Comparison of ENCODE assay signal across 8 cellular contexts in the genomic region with DNA sequence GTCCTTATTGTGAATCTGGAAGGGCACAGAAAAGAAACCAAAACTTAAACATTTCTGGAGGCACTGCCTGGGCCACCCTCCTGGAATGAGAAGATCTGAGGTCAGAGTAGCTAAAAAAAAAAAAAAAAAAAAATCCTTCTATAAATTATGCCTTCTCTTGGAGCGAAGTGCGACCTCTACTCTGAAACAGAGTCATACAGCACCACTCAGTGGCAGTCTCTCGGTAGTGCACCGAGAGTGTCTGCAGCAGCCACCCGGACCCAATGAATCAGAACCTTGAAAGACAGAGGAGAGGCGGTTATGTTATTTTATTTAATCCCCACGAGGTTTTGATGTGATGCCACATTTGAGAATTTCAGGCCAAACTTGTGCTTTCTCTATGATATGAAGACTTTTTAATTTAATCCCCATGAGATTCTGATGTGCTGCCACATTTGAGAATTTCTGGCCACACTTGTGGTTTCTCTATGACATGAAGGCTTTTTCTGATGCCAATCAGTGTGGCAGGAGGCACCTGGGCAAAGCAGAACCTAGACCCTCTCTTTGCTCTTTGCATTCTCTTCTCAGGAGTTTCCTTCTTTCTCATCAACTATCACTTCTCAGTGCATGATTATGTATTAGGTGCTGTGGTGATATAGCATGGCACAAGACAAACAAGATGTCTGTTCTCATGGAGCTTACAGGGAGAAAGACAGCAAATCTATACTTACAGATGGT. TPM values are rescaled to one million over a fixed set of nuclear protein-coding genes. Genes with fewer than 3 reads are reported as not detected.
DNase-seq lines count a peak whose midpoint lies in the region; ATAC-seq, FAIRE-seq and TF ChIP-seq lines count a peak whose summit lies in the region.

No MANE protein-coding gene starts in this region.

- H3K4me3 ChIP-seq in NB4 (ENCODE audit: low read depth, low read length) (no peak overlapping the region), HepG2 (replicated peaks in 1 of 3; ENCODE audit: insufficient read depth in 1 of 3, low read depth in 2 of 3, low read length in 3 of 3) (no peak overlapping the region)

- no peaks in the 10 kb centered on the region for H4K20me1 ChIP-seq in HepG2 (ENCODE audit: insufficient read depth, low read length)

- DNase-seq in stimulated activated naive CD4-positive, alpha-beta T cell (lab: John Stamatoyannopoulos, UW) = peak in 5 of 6 experiments; percentile 0 to 3 (median 1)
- no peak for DNase-seq in stimulated activated naive CD4-positive, alpha-beta T cell treated with Interleukin-2 at 50 U/mL for 16 hours (lab: John Stamatoyannopoulos, UW)
- DNase-seq in NB4 (ENCODE audit: low read depth) (peak; percentile 46), chondrocyte (ENCODE audit: low spot score) (no peak), HepG2 (ENCODE audit: low spot score) (peak; percentile 4), NK-92 (lab: John Stamatoyannopoulos, UW; ENCODE audit: unreplicated experiment) (no peak)
- peak; percentile 19 for DNase-seq in stimulated activated CD8-positive, alpha-beta memory T cell treated with anti-CD3 and anti-CD28 coated beads, Interleukin-4, amount 100 ng/mL, for 24 hours (ENCODE audit: low read depth)

- H3K36me3 ChIP-seq in HepG2 (replicated peaks in 1 of 2; ENCODE audit: control insufficient read depth in 1 of 2, insufficient read depth in 2 of 2, low read length in 2 of 2) = no peaks in the 10 kb centered on the region

- no peak overlapping the region for H2AFZ ChIP-seq in HepG2 (ENCODE audit: low read length)

- peak; percentile 70 for ATAC-seq in HepG2

- no peaks in the 10 kb centered on the region for H3K79me2 ChIP-seq in HepG2 (ENCODE audit: insufficient read depth, low read length)

- peaks cover 3% of the 10 kb centered on the region for H3K9me3 Mint-ChIP-seq in chondrocyte (ENCODE audit: low read depth)

- H3K4me2 ChIP-seq in HepG2 (ENCODE audit: low read depth, low read length) = no peak overlapping the region

- no peaks in the 10 kb centered on the region for H3K4me1 ChIP-seq in HepG2 (ENCODE audit: insufficient read depth, low read length)

- TF ChIP-seq CTCF in NB4 (IDR thresholded peaks at IDR 0.05; ENCODE audit: low read depth, low read length) (peak; percentile 56), chondrocyte (IDR thresholded peaks at IDR 0.05) (peak; percentile 80), HepG2 (CRISPR knock-in tag; IDR thresholded peaks at IDR 0.05) (peak; percentile 63)

- no peak overlapping the region for H3K9ac ChIP-seq in HepG2 (ENCODE audit: insufficient read depth, low read depth, low read length)

- peak; percentile 3 for FAIRE-seq in TTC549 (lab: Jason Lieb, UNC)
- FAIRE-seq in HepG2 (lab: Jason Lieb, UNC) = peak; percentile 60

- TF ChIP-seq RAD21 in HepG2 (CRISPR knock-in tag; IDR thresholded peaks at IDR 0.05) = peak; percentile 29; the same call in 1 of the 2 replicates

- H3K27ac ChIP-seq in HepG2 (ENCODE audit: extremely low read length, insufficient read depth, low read length) = no peak overlapping the region

- H3K27ac Mint-ChIP-seq in chondrocyte (ENCODE audit: unreplicated experiment) = no peak overlapping the region

- CTCF ChIA-PET in HepG2 (lab: Yijun Ruan, JAX; ENCODE audit: low intra/inter-chr PET ratio, low total read pairs) = interaction anchor here (0.9 to 2.6 kb wide), 4 partner anchors 62 to 228 kb away, joined by 3 to 12 read pairs (median 4); no protein-coding TSS in a partner anchor

- no peak for TF ChIP-seq POLR2A in NB4 (IDR thresholded peaks at IDR 0.05; ENCODE audit: extremely low read depth, insufficient read length)
- TF ChIP-seq POLR2A in HepG2 (IDR thresholded peaks at IDR 0.05; ENCODE audit: insufficient read depth in 1 of 2, low read depth in 2 of 2, low read length in 2 of 2) = no peak

- no peaks in the 10 kb centered on the region for H3K36me3 Mint-ChIP-seq in chondrocyte (ENCODE audit: low read depth)

- WGBS in HepG2 (ENCODE audit: low lambda C conversion rate) = 1% methylated on average over 7 of the region's 7 CpGs

- no peaks in the 10 kb centered on the region for H3K9me3 ChIP-seq in HepG2 (ENCODE audit: low read length)

- H3K27me3 ChIP-seq in HepG2 (ENCODE audit: control insufficient read depth in 1 of 2, insufficient read depth in 2 of 2, low read length in 2 of 2) = no peaks in the 10 kb centered on the region

- no TSS peak for BruUV-seq in HepG2 (replicated peaks; lab: Mats Ljungman, UMichigan)

- no peaks in the 10 kb centered on the region for H3K27me3 Mint-ChIP-seq in chondrocyte (ENCODE audit: low read depth)

- intact Hi-C loops in HepG2 (cut with micrococcal nuclease; ENCODE audit: unreplicated experiment) = loop anchor here (1.0 kb wide), 2 partner anchors 62 to 220 kb away; no protein-coding TSS in a partner anchor

- no peak for TF ChIP-seq EP300 in HepG2 (IDR thresholded peaks at IDR 0.05; ENCODE audit: low read depth in 2 of 2, low read length in 2 of 2)
- TF ChIP-seq EP300 in HepG2 (CRISPR knock-in tag; IDR thresholded peaks at IDR 0.05; ENCODE audit: borderline replicate concordance) = no peak

- in situ Hi-C loops in HepG2 (cut with HindIII; ENCODE audit: extremely low pct_ligation_motif_present, low pct_unique_long_range_greater_than_20kb) = loop anchor here (10.0 kb wide), 1 partner anchor 222 kb away; no protein-coding TSS in a partner anchor

- POLR2A ChIA-PET in HepG2 (lab: Yijun Ruan, JAX) = interaction anchor here (1.1 kb wide), 1 partner anchor 228 kb away, joined by 4 read pairs; no protein-coding TSS in a partner anchor

- peaks cover 7% of the 10 kb centered on the region for H3K4me1 Mint-ChIP-seq in chondrocyte (ENCODE audit: low read depth)

- no peak overlapping the region for H3K4me3 Mint-ChIP-seq in chondrocyte (ENCODE audit: unreplicated experiment)

TF ChIP-seq in HepG2, 621 proteins besides CTCF, POLR2A, EP300 and RAD21:
- TF ChIP-seq STAG1 (CRISPR knock-in tag; IDR thresholded peaks at IDR 0.05) (peak; percentile 71), MED1 (CRISPR knock-in tag; IDR thresholded peaks at IDR 0.05) (no peak), SMC3 (IDR thresholded peaks at IDR 0.05; ENCODE audit: low read length) (peak; percentile 78)

RNA-seq across cellular contexts. Expression of gene CT47C1, which starts 5.6 kb away (rescaled TPM):
- total RNA-seq in chondrocyte (not detected in 3 replicates), HepG2 (2016; rRNA removed; fragmentation: Illumina TruSeq; extraction: Trizol) (not detected in 2 replicates)
- not detected in 2 replicates for total RNA-seq in HepG2 (2016; cell fraction: cytosol; rRNA removed; fragmentation: Illumina TruSeq; extraction: Trizol; ENCODE audit: low read depth)
- not detected in 2 replicates for total RNA-seq in HepG2 (2016; cell fraction: insoluble cytoplasmic fraction; rRNA removed; fragmentation: Illumina TruSeq; extraction: Trizol)
- not detected in 2 replicates for total RNA-seq in HepG2 (2016; cell fraction: membrane; rRNA removed; fragmentation: Illumina TruSeq; extraction: Trizol)
- not detected in 2 replicates for total RNA-seq in HepG2 (2016; cell fraction: nucleus; rRNA removed; fragmentation: Illumina TruSeq; extraction: Trizol)
- not detected in 2 replicates for polyA plus RNA-seq in HepG2 (2011; rRNA removed)
- not detected in 2 replicates for polyA plus RNA-seq in HepG2 (2011; cell fraction: cytosol; rRNA removed)
- not detected in 2 replicates for polyA plus RNA-seq in HepG2 (2011; cell fraction: nucleus; rRNA removed)
- polyA plus RNA-seq in HepG2 (2012) = not detected in 2 replicates
- polyA plus RNA-seq in HepG2 (2016; cell fraction: cytosol; fragmentation: Illumina TruSeq; extraction: Trizol; ENCODE audit: low read depth) = not detected in 2 replicates
- polyA plus RNA-seq in HepG2 (2016; cell fraction: insoluble cytoplasmic fraction; fragmentation: Illumina TruSeq; extraction: Trizol; ENCODE audit: low read depth) = not detected in 2 replicates
- polyA plus RNA-seq in HepG2 (2016; cell fraction: membrane; fragmentation: Illumina TruSeq; extraction: Trizol; ENCODE audit: low read depth) = not detected in 2 replicates
- not detected in 2 replicates for polyA plus RNA-seq in HepG2 (2016; cell fraction: nucleus; fragmentation: Illumina TruSeq; extraction: Trizol; ENCODE audit: insufficient read depth, low read depth)
- polyA minus RNA-seq in HepG2 (2011; rRNA and poly(A)+ RNA removed; ENCODE audit: low replicate concordance) = not detected in 2 replicates
- not detected in 2 replicates for polyA minus RNA-seq in HepG2 (2011; cell fraction: cytosol; rRNA and poly(A)+ RNA removed)
- polyA minus RNA-seq in HepG2 (2011; cell fraction: nucleus; rRNA and poly(A)+ RNA removed) = not detected in 2 replicates

Comparison
In these comparisons a context has a peak if more than half of its experiments do, and no peak if none do; other contexts are left out.
1. DNase-seq: peak in stimulated activated naive CD4-positive, alpha-beta T cell (5 of 6), NB4 (single experiment), HepG2 (single experiment) and stimulated activated CD8-positive, alpha-beta memory T cell treated with anti-CD3 and anti-CD28 coated beads, Interleukin-4, amount 100 ng/mL, for 24 hours (single experiment); none in stimulated activated naive CD4-positive, alpha-beta T cell treated with Interleukin-2 at 50 U/mL for 16 hours (single experiment), chondrocyte (single experiment) and NK-92 (single experiment).
2. Peak in every context shown above with its lines, with median percentiles within 50 percentile points of each other: CTCF ChIP-seq.